ENCODE assay signal across 1 cellular context in genomic region chr5:95664204-95664786, GRCh38.
TF ChIP-seq lines count a peak whose summit lies in the region.

No MANE protein-coding gene starts in this region.

TF ChIP-seq in IMR-90, 13 proteins besides CTCF, POLR2A, EP300 and RAD21 (continued from another document):
- TF ChIP-seq NFE2L2 (IDR thresholded peaks at IDR 0.05; ENCODE audit: low read depth, low read length), result no peak
- no peak for TF ChIP-seq RCOR1 (IDR thresholded peaks at IDR 0.05; ENCODE audit: insufficient replicate concordance, low read length)
- TF ChIP-seq MAZ (IDR thresholded peaks at IDR 0.05; ENCODE audit: borderline replicate concordance, low read depth, low read length), result no peak
